Comparison of ENCODE assay signal across 10 cellular contexts in genomic region chr20:21102252-21102609, GRCh38. TPM values are rescaled to one million over a fixed set of nuclear protein-coding genes. Genes with fewer than 3 reads are reported as not detected.
DNase-seq lines count a peak whose midpoint lies in the region; ATAC-seq and TF ChIP-seq lines count a peak whose summit lies in the region.
"Had no signal": no experiment of that assay in that cellular context is flagged by ENCODE, and none has a peak within 500 bp of the region (broad histone marks: within the 10 kb centered on the region; RNA-seq: fewer than 3 reads in every experiment).

No MANE protein-coding gene starts in this region.

- TF ChIP-seq CTCF in glutamatergic neuron (IDR thresholded peaks at IDR 0.05; ENCODE audit: partially characterized antibody, unreplicated experiment), result no peak

- H4K8ac ChIP-seq in trophoblast cell (ENCODE audit: low read depth, low read length), result no peak overlapping the region

- no peak overlapping the region for H2BK120ac ChIP-seq in trophoblast cell (ENCODE audit: insufficient read depth, low read length, poor library complexity)

- peak overlapping the region; percentile 17; the same call in 1 of the 2 replicates for H3K4me3 ChIP-seq in GM08714 (ENCODE audit: low read length)
- peak overlapping the region; percentile 57 for H3K4me3 ChIP-seq in trophoblast cell (ENCODE audit: low read depth, low read length)

- H3K9ac ChIP-seq in trophoblast cell (ENCODE audit: low read length), result no peak overlapping the region

- no peaks in the 10 kb centered on the region for H3K79me2 ChIP-seq in trophoblast cell (ENCODE audit: control insufficient read depth, insufficient read depth, low read length, poor library complexity)

- peaks cover 7% of the 10 kb centered on the region for H3K4me1 Mint-ChIP-seq in glutamatergic neuron (ENCODE audit: low read depth, unreplicated experiment)

- H3K4me3 Mint-ChIP-seq in glutamatergic neuron (ENCODE audit: unreplicated experiment), result peak overlapping the region; percentile 85

- WGBS in trophoblast cell (ENCODE audit: extremely low coverage, insufficient coverage, insufficient read length), result no CpG with 5 or more reads among the region's 13 CpGs

- H4K12ac ChIP-seq in trophoblast cell (ENCODE audit: low read depth, low read length), result no peak overlapping the region

- POLR2A ChIA-PET in HEK293T (lab: Yijun Ruan, JAX), result interaction anchor here (2.0 kb wide), 1 partner anchor 23 kb away, joined by 8 read pairs; the partner anchor contains the start of gene KIZ

- H2AFZ ChIP-seq in trophoblast cell (ENCODE audit: insufficient read depth, low read length, poor library complexity), result peak overlapping the region; percentile 42

- no peak overlapping the region for H3K18ac ChIP-seq in trophoblast cell (ENCODE audit: low read length)

- H3K27me3 ChIP-seq in trophoblast cell (ENCODE audit: insufficient read depth, low read length), result peaks cover 78% of the 10 kb centered on the region

- peaks cover 17 to 23% of the 10 kb centered on the region in 2 experiments for H3K4me1 ChIP-seq in trophoblast cell (ENCODE audit: control insufficient read depth in 1 of 2, insufficient read depth in 2 of 2, low read length in 2 of 2)

- no peak overlapping the region for H3K4ac ChIP-seq in trophoblast cell (ENCODE audit: low read depth, low read length)

- ATAC-seq in GM18861 (IDR thresholded peaks at IDR 0.05; ENCODE audit: unreplicated experiment), result no peak
- ATAC-seq: HCT116 had no signal

- peaks cover 8% of the 10 kb centered on the region for H3K9me3 Mint-ChIP-seq in glutamatergic neuron (ENCODE audit: unreplicated experiment)

- peaks cover 37% of the 10 kb centered on the region for H3K27me3 Mint-ChIP-seq in glutamatergic neuron (ENCODE audit: unreplicated experiment)

- no peak overlapping the region for H2BK5ac ChIP-seq in trophoblast cell (ENCODE audit: low read depth, low read length, poor library complexity)

- CTCF ChIA-PET in HEK293T (lab: Yijun Ruan, JAX), result no interaction called here

- H3K27ac ChIP-seq in trophoblast cell (ENCODE audit: low read depth, low read length), result no peak overlapping the region

- DNase-seq in OCI-M1 (lab: John Stamatoyannopoulos, UW), result peak; percentile 26
- DNase-seq in glutamatergic neuron, result peak; percentile 52
- DNase-seq in trophoblast cell, result no peak
- no peak for DNase-seq in NCI-H2107 treated with DMSO at 0.1 percent for 48 hours (lab: John Stamatoyannopoulos, UW; ENCODE audit: unreplicated experiment)
- DNase-seq in HEK293T (ENCODE audit: extremely low spot score), result no peak
- DNase-seq in NCI-H187 (lab: John Stamatoyannopoulos, UW), result no peak

- no peak overlapping the region for H2BK12ac ChIP-seq in trophoblast cell (ENCODE audit: low read length)

- no peak overlapping the region for H3K23ac ChIP-seq in trophoblast cell (ENCODE audit: low read length)

- no peak overlapping the region for H4K91ac ChIP-seq in trophoblast cell (ENCODE audit: low read depth, low read length)

- H3K36me3 Mint-ChIP-seq in glutamatergic neuron (ENCODE audit: unreplicated experiment), result no peaks in the 10 kb centered on the region

- H3K9me3 ChIP-seq in trophoblast cell (ENCODE audit: insufficient read depth, low read depth, low read length), result peaks cover 4% of the 10 kb centered on the region

- peak overlapping the region; percentile 75 for H3K4me2 ChIP-seq in trophoblast cell (ENCODE audit: low read length)

- H3K27ac Mint-ChIP-seq in glutamatergic neuron (ENCODE audit: unreplicated experiment), result no peak overlapping the region

- H3K36me3 ChIP-seq in trophoblast cell (ENCODE audit: control insufficient read depth in 1 of 2, insufficient read depth in 2 of 2, low read length in 2 of 2), result no peaks in the 10 kb centered on the region

- H3K14ac ChIP-seq in trophoblast cell (ENCODE audit: low read length), result no peak overlapping the region

- no peak overlapping the region for H2AK5ac ChIP-seq in trophoblast cell (ENCODE audit: low read length)

- no peaks in the 10 kb centered on the region for H3K79me1 ChIP-seq in trophoblast cell (ENCODE audit: low read length)

TF ChIP-seq in HEK293T, 16 proteins besides CTCF, POLR2A, EP300 and RAD21:
- TF ChIP-seq FOXM1 (IDR thresholded peaks at IDR 0.05; ENCODE audit: borderline replicate concordance) (no peak), FOXK2 (IDR thresholded peaks at IDR 0.05) (no peak), BHLHE40 (IDR thresholded peaks at IDR 0.05; ENCODE audit: borderline replicate concordance) (no peak), HDGF (IDR thresholded peaks at IDR 0.05; ENCODE audit: borderline replicate concordance) (no peak), SP1 (IDR thresholded peaks at IDR 0.05) (no peak), L3MBTL2 (conservative IDR thresholded peaks at IDR 0.05) (no peak), CTBP1 (IDR thresholded peaks at IDR 0.05; ENCODE audit: borderline replicate concordance) (no peak), ARNT (IDR thresholded peaks at IDR 0.05) (no peak), SUZ12 (IDR thresholded peaks at IDR 0.05) (no peak)

RNA-seq across cellular contexts. Expression of gene LINC00237, which starts 3.9 kb away (rescaled TPM):
- total RNA-seq in glutamatergic neuron (ENCODE audit: unreplicated experiment), result not detected
- polyA plus RNA-seq in trophoblast cell (2013), result not detected in 2 replicates
- total RNA-seq: T-helper 1 cell treated with Interleukin-12 subunit alpha and Interleukin-12 subunit beta and Interleukin-4 antibody, amounts not matched to agents 30 ng/mL and 1 ng/mL, for 36 hours had no signal

RNA-seq across cellular contexts. Expression of gene KIZ, which starts 23.7 kb away (rescaled TPM):
- total RNA-seq in glutamatergic neuron (ENCODE audit: unreplicated experiment), result 17.7 TPM
- 8.9 and 9.2 TPM in 2 replicates for polyA plus RNA-seq in trophoblast cell (2013)

Comparison
In these comparisons a context has a peak if more than half of its experiments do, and no peak if none do; other contexts are left out.
1. DNase-seq: peak in OCI-M1 (single experiment) and glutamatergic neuron (single experiment); none in trophoblast cell (0 of 2), NCI-H2107 treated with DMSO at 0.1 percent for 48 hours (single experiment), HEK293T (single experiment) and NCI-H187 (0 of 2).